In the genomic region with DNA sequence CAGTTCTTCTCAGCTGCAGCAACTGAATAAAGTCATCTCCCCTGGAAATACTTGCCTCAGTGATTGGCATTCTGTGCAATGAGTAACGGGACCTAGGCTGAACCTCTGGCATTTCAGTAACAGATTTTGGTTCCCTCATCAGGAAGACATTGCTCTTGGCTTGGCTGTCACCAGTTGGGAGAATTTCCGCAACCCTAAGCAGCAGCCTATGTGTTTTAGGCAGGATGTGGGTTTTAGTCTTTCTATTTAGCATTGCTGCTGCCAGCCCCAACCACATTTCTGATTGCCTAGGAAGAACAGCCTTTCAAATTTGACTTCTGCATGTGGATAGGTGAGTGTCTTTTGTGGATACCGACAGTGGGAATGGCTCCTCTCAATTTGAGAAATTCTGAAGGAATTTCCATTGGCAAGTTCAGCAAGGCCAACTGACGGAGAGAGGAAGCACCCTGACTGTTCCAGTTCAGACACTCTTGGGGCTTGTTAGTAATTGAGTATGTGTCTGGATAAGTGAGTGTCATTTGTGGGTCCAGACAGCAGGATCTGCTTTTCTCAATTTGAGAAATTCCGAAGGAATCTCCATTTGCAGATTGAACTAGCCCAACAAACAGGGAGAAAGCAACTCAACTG, we compare ENCODE assay signal across 10 cellular contexts. TPM values are rescaled to one million over a fixed set of nuclear protein-coding genes. Genes with fewer than 3 reads are reported as not detected.
DNase-seq lines count a peak whose midpoint lies in the region; ATAC-seq and TF ChIP-seq lines count a peak whose summit lies in the region.
"Had no signal": no experiment of that assay in that cellular context is flagged by ENCODE, and none has a peak within 500 bp of the region (broad histone marks: within the 10 kb centered on the region; RNA-seq: fewer than 3 reads in every experiment).

No MANE protein-coding gene starts in this region.

- peaks cover 23% of the 10 kb centered on the region for H3K4me1 ChIP-seq in CD4-positive, CD25-positive, alpha-beta regulatory T cell (ENCODE audit: control insufficient read depth, insufficient read depth, low read length, poor library complexity, severe bottlenecking)
- no peaks in the 10 kb centered on the region for H3K4me1 ChIP-seq in aorta (ENCODE audit: control insufficient read depth in 1 of 2, insufficient read depth in 2 of 2, low read length in 2 of 2)

- peak overlapping the region in 3 of 4 donors; percentile 20 to 51 (median 29) for H3K4me3 Mint-ChIP-seq in CD4-positive, CD25-positive, alpha-beta regulatory T cell
- H3K4me3 Mint-ChIP-seq in activated CD4-positive, alpha-beta T cell treated with anti-CD3 and anti-CD28 coated beads, Interleukin-2, amount 10 ng/mL, durations not matched to agents 7 days and 5 days: peak overlapping the region; percentile 32
- peak overlapping the region; percentile 74 to 85 (median 81) for H3K4me3 Mint-ChIP-seq in immature natural killer cell
- H3K4me3 Mint-ChIP-seq in osteocyte (ENCODE audit: unreplicated experiment): no peak overlapping the region
- H3K4me3 Mint-ChIP-seq: type B pancreatic cell had no signal

- no peaks in the 10 kb centered on the region for H3K27me3 ChIP-seq in CD4-positive, CD25-positive, alpha-beta regulatory T cell (ENCODE audit: control insufficient read depth, insufficient read depth, low read length)
- H3K27me3 ChIP-seq in aorta (ENCODE audit: control insufficient read depth in 1 of 2, insufficient read depth in 2 of 2, low read length in 1 of 2): no peaks in the 10 kb centered on the region
- H3K27me3 ChIP-seq: heart right ventricle had no signal

- WGBS in aorta, 2 donors: 64 to 71% methylated on average over 5 of the region's 5 CpGs

- peaks cover 19 to 42% (median 30%) of the 10 kb centered on the region in 4 donors for H3K4me1 Mint-ChIP-seq in CD4-positive, CD25-positive, alpha-beta regulatory T cell
- peaks cover 58% of the 10 kb centered on the region for H3K4me1 Mint-ChIP-seq in activated CD4-positive, alpha-beta T cell treated with anti-CD3 and anti-CD28 coated beads, Interleukin-2, amount 10 ng/mL, durations not matched to agents 7 days and 5 days
- H3K4me1 Mint-ChIP-seq in immature natural killer cell (peaks cover 61 to 66% of the 10 kb centered on the region in 2 donors), osteocyte (ENCODE audit: unreplicated experiment) (no peaks in the 10 kb centered on the region)

- ATAC-seq in CD4-positive, CD25-positive, alpha-beta regulatory T cell (ENCODE audit: low read depth in 2 of 2): peak; percentile 83 to 85
- ATAC-seq in HG02678 (IDR thresholded peaks at IDR 0.05; ENCODE audit: unreplicated experiment) (peak; percentile 51), aorta (ENCODE audit: low FRiP score) (no peak), HG03565 (IDR thresholded peaks at IDR 0.05; ENCODE audit: unreplicated experiment) (no peak)
- ATAC-seq: heart right ventricle had no signal

- in situ Hi-C loops in GM13976 (cut with MboI; ENCODE audit: low sequenced_read_pairs, unreplicated experiment): no loop called here

- DNase-seq in CD4-positive, CD25-positive, alpha-beta regulatory T cell: peak in 2 of 3 donors; percentile 49 to 79
- peak; percentile 67 for DNase-seq in activated CD4-positive, alpha-beta T cell treated with anti-CD3 and anti-CD28 coated beads, Interleukin-2, amount 10 ng/mL, durations not matched to agents 7 days and 5 days
- DNase-seq in immature natural killer cell (peak; percentile 59 to 66 (median 65)), aorta (no peak), GM13976 (ENCODE audit: low spot score) (no peak), osteocyte (ENCODE audit: extremely low spot score, unreplicated experiment) (no peak)
- DNase-seq: heart right ventricle had no signal

- no peak for TF ChIP-seq CTCF in GM13976 (IDR thresholded peaks at IDR 0.05; ENCODE audit: borderline replicate concordance, control extremely low read depth, extremely low read depth, insufficient read depth, missing control alignments)
- no peak for TF ChIP-seq CTCF in osteocyte (IDR thresholded peaks at IDR 0.05)

- H3K4me3 ChIP-seq in CD4-positive, CD25-positive, alpha-beta regulatory T cell (ENCODE audit: low read depth, low read length): no peak overlapping the region
- no peak overlapping the region for H3K4me3 ChIP-seq in aorta (ENCODE audit: low read length in 2 of 2)

- POLR2A ChIA-PET in activated CD4-positive, alpha-beta T cell treated with anti-CD3 and anti-CD28 coated beads, Interleukin-2, amount 10 ng/mL, durations not matched to agents 7 days and 5 days (lab: Charles Lee): no interaction called here

- intact Hi-C loops in aorta (cut with DNase I): no loop called here

- no peaks in the 10 kb centered on the region for H3K36me3 Mint-ChIP-seq in CD4-positive, CD25-positive, alpha-beta regulatory T cell
- peaks cover 2% of the 10 kb centered on the region for H3K36me3 Mint-ChIP-seq in activated CD4-positive, alpha-beta T cell treated with anti-CD3 and anti-CD28 coated beads, Interleukin-2, amount 10 ng/mL, durations not matched to agents 7 days and 5 days (ENCODE audit: low read depth)
- H3K36me3 Mint-ChIP-seq in immature natural killer cell (no peaks in the 10 kb centered on the region), osteocyte (ENCODE audit: unreplicated experiment) (no peaks in the 10 kb centered on the region)
- H3K36me3 Mint-ChIP-seq: type B pancreatic cell had no signal

- peak overlapping the region in 1 of 3 donors; percentile 34 for H3K27ac Mint-ChIP-seq in CD4-positive, CD25-positive, alpha-beta regulatory T cell
- H3K27ac Mint-ChIP-seq in activated CD4-positive, alpha-beta T cell treated with anti-CD3 and anti-CD28 coated beads, Interleukin-2, amount 10 ng/mL, durations not matched to agents 7 days and 5 days: peak overlapping the region; percentile 82
- H3K27ac Mint-ChIP-seq in immature natural killer cell (peak overlapping the region; percentile 66 to 93 (median 83)), osteocyte (ENCODE audit: unreplicated experiment) (no peak overlapping the region)
- H3K27ac Mint-ChIP-seq: type B pancreatic cell had no signal

- no peaks in the 10 kb centered on the region for H3K9me3 ChIP-seq in CD4-positive, CD25-positive, alpha-beta regulatory T cell (ENCODE audit: control insufficient read depth in 2 of 2, low read length in 2 of 2)
- no peaks in the 10 kb centered on the region for H3K9me3 ChIP-seq in aorta (ENCODE audit: control insufficient read depth, low read length)
- H3K9me3 ChIP-seq: heart right ventricle had no signal

- no peak overlapping the region for H3K27ac ChIP-seq in CD4-positive, CD25-positive, alpha-beta regulatory T cell (ENCODE audit: insufficient read depth, low read length, poor library complexity, severe bottlenecking)
- no peak overlapping the region for H3K27ac ChIP-seq in aorta (ENCODE audit: low read depth in 1 of 2, low read length in 2 of 2)

- peaks cover 0 to 1% (median 0%) of the 10 kb centered on the region in 7 donors for H3K9me3 Mint-ChIP-seq in CD4-positive, CD25-positive, alpha-beta regulatory T cell
- H3K9me3 Mint-ChIP-seq in activated CD4-positive, alpha-beta T cell treated with anti-CD3 and anti-CD28 coated beads, Interleukin-2, amount 10 ng/mL, durations not matched to agents 7 days and 5 days: no peaks in the 10 kb centered on the region
- H3K9me3 Mint-ChIP-seq in immature natural killer cell: no peaks in the 10 kb centered on the region
- no peaks in the 10 kb centered on the region for H3K9me3 Mint-ChIP-seq in osteocyte (ENCODE audit: unreplicated experiment)
- H3K9me3 Mint-ChIP-seq: type B pancreatic cell had no signal

- no peaks in the 10 kb centered on the region for H3K27me3 Mint-ChIP-seq in CD4-positive, CD25-positive, alpha-beta regulatory T cell
- peaks cover 1% of the 10 kb centered on the region for H3K27me3 Mint-ChIP-seq in activated CD4-positive, alpha-beta T cell treated with anti-CD3 and anti-CD28 coated beads, Interleukin-2, amount 10 ng/mL, durations not matched to agents 7 days and 5 days
- H3K27me3 Mint-ChIP-seq in immature natural killer cell (ENCODE audit: low read depth in 3 of 3) (peaks cover 2 to 4% (median 4%) of the 10 kb centered on the region in 3 donors), osteocyte (ENCODE audit: unreplicated experiment) (peaks cover 12% of the 10 kb centered on the region)

- CTCF ChIA-PET in activated CD4-positive, alpha-beta T cell treated with anti-CD3 and anti-CD28 coated beads, Interleukin-2, amount 10 ng/mL, durations not matched to agents 7 days and 5 days (lab: Charles Lee): interaction anchor here (1.4 kb wide), 1 partner anchor 137 kb away, joined by 4 read pairs; no protein-coding TSS in a partner anchor

- H3K36me3 ChIP-seq in CD4-positive, CD25-positive, alpha-beta regulatory T cell (ENCODE audit: control insufficient read depth, insufficient read depth, low read length): no peaks in the 10 kb centered on the region
- no peaks in the 10 kb centered on the region for H3K36me3 ChIP-seq in aorta (ENCODE audit: control insufficient read depth in 1 of 2, insufficient read depth in 2 of 2, low read length in 1 of 2)
- H3K36me3 ChIP-seq: heart right ventricle had no signal

RNA-seq across cellular contexts. Expression of a gene that starts 19.0 kb away (rescaled TPM):
- not detected for total RNA-seq in CD4-positive, CD25-positive, alpha-beta regulatory T cell
- not detected for polyA plus RNA-seq in CD4-positive, CD25-positive, alpha-beta regulatory T cell
- total RNA-seq in activated CD4-positive, alpha-beta T cell treated with anti-CD3 and anti-CD28 coated beads, Interleukin-2, amount 10 ng/mL, durations not matched to agents 7 days and 5 days: not detected
- polyA plus RNA-seq in immature natural killer cell (not detected), aorta (not detected)
- total RNA-seq in aorta (not detected), osteocyte (not detected in 2 replicates)
- total RNA-seq: heart right ventricle had no signal
- polyA plus RNA-seq: heart right ventricle had no signal

RNA-seq across cellular contexts. Expression of a gene that starts 20.1 kb away (rescaled TPM):
- total RNA-seq in CD4-positive, CD25-positive, alpha-beta regulatory T cell: not detected
- polyA plus RNA-seq in CD4-positive, CD25-positive, alpha-beta regulatory T cell: 1 to 10 TPM in 1 of 4 donors, under 1 TPM in 1, not detected in 2; 0.27 to 1.0 TPM
- under 1 TPM; 0.52 to 0.83 TPM for total RNA-seq in activated CD4-positive, alpha-beta T cell treated with anti-CD3 and anti-CD28 coated beads, Interleukin-2, amount 10 ng/mL, durations not matched to agents 7 days and 5 days
- polyA plus RNA-seq in immature natural killer cell: 1 to 10 TPM; 2.9 to 5.6 (median 4.3) TPM
- total RNA-seq in aorta: 1 to 10 TPM; 3.0 to 3.6 TPM
- polyA plus RNA-seq in aorta: 1 to 10 TPM in 1 of 2 donors, not detected in 1; 1.5 TPM
- not detected in 2 replicates for total RNA-seq in osteocyte

RNA-seq across cellular contexts. Expression of a gene that starts 47.8 kb away (rescaled TPM):
- total RNA-seq in CD4-positive, CD25-positive, alpha-beta regulatory T cell: 2.6 TPM
- polyA plus RNA-seq in CD4-positive, CD25-positive, alpha-beta regulatory T cell: not detected
- total RNA-seq in activated CD4-positive, alpha-beta T cell treated with anti-CD3 and anti-CD28 coated beads, Interleukin-2, amount 10 ng/mL, durations not matched to agents 7 days and 5 days: not detected
- polyA plus RNA-seq in immature natural killer cell: 1 to 10 TPM in 1 of 3 donors, under 1 TPM in 1, not detected in 1; 0.47 to 2.0 TPM
- not detected for total RNA-seq in aorta
- not detected for polyA plus RNA-seq in aorta
- not detected in 2 replicates for total RNA-seq in osteocyte
- total RNA-seq: heart right ventricle had no signal

RNA-seq across cellular contexts. Expression of a gene that starts 59.3 kb away (rescaled TPM):
- not detected for total RNA-seq in CD4-positive, CD25-positive, alpha-beta regulatory T cell
- not detected for polyA plus RNA-seq in CD4-positive, CD25-positive, alpha-beta regulatory T cell
- under 1 TPM in 1 of 2 experiments, not detected in 1; 0.19 TPM for total RNA-seq in activated CD4-positive, alpha-beta T cell treated with anti-CD3 and anti-CD28 coated beads, Interleukin-2, amount 10 ng/mL, durations not matched to agents 7 days and 5 days
- polyA plus RNA-seq in immature natural killer cell (under 1 TPM in 1 of 3 donors, not detected in 2; 0.67 TPM), aorta (not detected)
- total RNA-seq in aorta (under 1 TPM in 1 of 2 donors, not detected in 1; 0.78 TPM), osteocyte (not detected in 2 replicates)
- polyA plus RNA-seq: heart right ventricle had no signal

Comparison
In these comparisons a context has a peak if more than half of its experiments do, and no peak if none do; other contexts are left out.
1. ATAC-seq: peak in CD4-positive, CD25-positive, alpha-beta regulatory T cell (2 of 2) and HG02678 (single experiment); none in aorta (single experiment) and HG03565 (single experiment).
2. DNase-seq: peak in CD4-positive, CD25-positive, alpha-beta regulatory T cell (2 of 3), activated CD4-positive, alpha-beta T cell treated with anti-CD3 and anti-CD28 coated beads, Interleukin-2, amount 10 ng/mL, durations not matched to agents 7 days and 5 days (single experiment) and immature natural killer cell (3 of 3); none in aorta (0 of 2), GM13976 (single experiment) and osteocyte (single experiment).